Comparison of ENCODE assay signal across 8 cellular contexts in genomic region chrX:48574270-48575266, GRCh38. TPM values are rescaled to one million over a fixed set of nuclear protein-coding genes. Genes with fewer than 3 reads are reported as not detected.
DNase-seq lines count a peak whose midpoint lies in the region; ATAC-seq and TF ChIP-seq lines count a peak whose summit lies in the region.

Gene RBM3 (plus strand): TSS chrX:48574484. CDS start chrX:48575181, 697 bp downstream.

- peaks cover 17% of the 10 kb centered on the region for H3K4me1 ChIP-seq in CD4-positive, alpha-beta memory T cell (ENCODE audit: insufficient read depth, low read length)
- H3K4me1 ChIP-seq in liver (ENCODE audit: control insufficient read depth in 4 of 4, insufficient read depth in 4 of 4, low read length in 3 of 4) = peaks cover 2 to 14% (median 5%) of the 10 kb centered on the region in 4 donors

- peaks cover 7 to 31% (median 18%) of the 10 kb centered on the region in 4 donors for H3K4me1 Mint-ChIP-seq in CD4-positive, alpha-beta memory T cell

- POLR2A ChIA-PET in CD4-positive, alpha-beta memory T cell (lab: Charles Lee; ENCODE audit: partially characterized antibody) = interaction anchor here (0.9 to 2.9 kb wide), 30 partner anchors 9 to 1357 kb away, joined by 3 to 49 read pairs (median 5); partner anchors contain the start of genes EBP, ELK1, FTSJ1 and HDAC6

- H3K36me3 Mint-ChIP-seq in CD4-positive, alpha-beta memory T cell = peaks cover 12 to 44% of the 10 kb centered on the region in 2 donors

- H3K4me3 Mint-ChIP-seq in CD4-positive, alpha-beta memory T cell = peak within 1 kb of the TSS; percentile 89 to 99 (median 97)

- CTCF ChIA-PET in CD4-positive, alpha-beta memory T cell (lab: Charles Lee; ENCODE audit: partially characterized antibody) = interaction anchor here (1.7 kb wide), 1 partner anchor 35 kb away, joined by 9 read pairs; the partner anchor contains the start of gene TBC1D25

- H3K27me3 Mint-ChIP-seq in CD4-positive, alpha-beta memory T cell = no peaks in the 10 kb centered on the region

- H3K27ac ChIP-seq in CD4-positive, alpha-beta memory T cell (ENCODE audit: low read depth, low read length) = peak within 1 kb of the TSS; percentile 96
- peak within 1 kb of the TSS; percentile 99 for H3K27ac ChIP-seq in liver (ENCODE audit: low read depth in 1 of 2, low read length in 2 of 2)

- peaks cover 35% of the 10 kb centered on the region for H3K36me3 ChIP-seq in CD4-positive, alpha-beta memory T cell (ENCODE audit: insufficient read depth, low read length)
- H3K36me3 ChIP-seq in liver (ENCODE audit: control insufficient read depth in 4 of 4, insufficient read depth in 3 of 4, low read depth in 1 of 4, low read length in 3 of 4) = peaks cover 5 to 31% (median 22%) of the 10 kb centered on the region in 4 donors

- peak within 1 kb of the TSS; percentile 42 to 81 for H3K4me3 ChIP-seq in CD4-positive, alpha-beta memory T cell (ENCODE audit: low read length in 2 of 2)
- H3K4me3 ChIP-seq in liver (ENCODE audit: low read depth in 1 of 3, low read length in 3 of 3) = peak within 1 kb of the TSS; percentile 52 to 95 (median 85)

- intact Hi-C loops in CD4-positive, alpha-beta memory T cell (cut with micrococcal nuclease) = loop anchor here (1.0 kb wide), 5 partner anchors 23 to 491 kb away; partner anchors contain the start of genes FTSJ1, TBC1D25 and WDR13

- WGBS in liver = under 1% methylated on average over 71 of the region's 71 CpGs

- no peaks in the 10 kb centered on the region for H3K9me3 ChIP-seq in CD4-positive, alpha-beta memory T cell (ENCODE audit: control insufficient read depth in 1 of 2, low read length in 2 of 2)
- H3K9me3 ChIP-seq in liver (ENCODE audit: control insufficient read depth in 4 of 4, low read length in 3 of 4) = no peaks in the 10 kb centered on the region

- TF ChIP-seq RAD21 in liver (IDR thresholded peaks at IDR 0.05) = peak; percentile 15 to 29

- peak within 1 kb of the TSS; percentile 69 to 95 for H3K9ac ChIP-seq in liver (ENCODE audit: low read depth in 1 of 2, low read length in 2 of 2)

- peak; percentile 30 for TF ChIP-seq CTCF in liver (IDR thresholded peaks at IDR 0.05; ENCODE audit: low read depth, low read length, missing input control)

- no peaks in the 10 kb centered on the region for H3K27me3 ChIP-seq in CD4-positive, alpha-beta memory T cell (ENCODE audit: insufficient read depth, low read length)
- H3K27me3 ChIP-seq in liver (ENCODE audit: control insufficient read depth in 4 of 4, insufficient read depth in 4 of 4, low read length in 3 of 4) = no peaks in the 10 kb centered on the region

- DNase-seq in CD4-positive, alpha-beta memory T cell = peak; percentile 90 to 97 (median 95)
- peak; percentile 97 for DNase-seq in NCI-H82 (lab: John Stamatoyannopoulos, UW)
- DNase-seq in activated CD4-positive, alpha-beta T cell treated with anti-CD3 and anti-CD28 coated beads, Interleukin-2, amount 50 U/mL, for 48 hours = peak; percentile 87 to 89
- DNase-seq in dermis blood vessel endothelial cell = peak; percentile 92
- peak; percentile 88 for DNase-seq in stimulated activated CD4-positive, alpha-beta T cell treated with anti-CD3 and anti-CD28 coated beads, Interleukin-4, amount 100 ng/mL, for 1 hour

- H3K27ac Mint-ChIP-seq in CD4-positive, alpha-beta memory T cell = peak within 1 kb of the TSS; percentile 97 to 100 (median 98)

- ATAC-seq in GM19397 (IDR thresholded peaks at IDR 0.05; ENCODE audit: unreplicated experiment) (peak; percentile 88), HG03571 (IDR thresholded peaks at IDR 0.05; ENCODE audit: unreplicated experiment) (peak; percentile 72)

- H3K9me3 Mint-ChIP-seq in CD4-positive, alpha-beta memory T cell = peaks cover 0 to 6% (median 0%) of the 10 kb centered on the region in 8 donors

TF ChIP-seq in liver, 16 proteins besides CTCF, POLR2A, EP300 and RAD21:
- TF ChIP-seq HNF4G (IDR thresholded peaks at IDR 0.05) = no peak
- TF ChIP-seq ATF3 (IDR thresholded peaks at IDR 0.05) = no peak
- TF ChIP-seq MAX (IDR thresholded peaks at IDR 0.05) = peak; percentile 77
- peak; percentile 70 for TF ChIP-seq TAF1 (conservative IDR thresholded peaks at IDR 0.05)
- no peak for TF ChIP-seq FOXA2 (IDR thresholded peaks at IDR 0.05)
- TF ChIP-seq REST (IDR thresholded peaks at IDR 0.05) = peak; percentile 61
- TF ChIP-seq GABPA (IDR thresholded peaks at IDR 0.05 in 1 of 2, conservative IDR thresholded peaks at IDR 0.05 in 1 of 2) = peak; percentile 68 to 90
- TF ChIP-seq EGR1 (IDR thresholded peaks at IDR 0.05; ENCODE audit: low read depth in 2 of 2) = peak; percentile 28 to 54
- TF ChIP-seq NR2F2 (IDR thresholded peaks at IDR 0.05) = peak; percentile 55
- TF ChIP-seq RXRA (IDR thresholded peaks at IDR 0.05) = peak in 1 of 2 donors; percentile 29
- no peak for TF ChIP-seq HNF4A (conservative IDR thresholded peaks at IDR 0.05)
- TF ChIP-seq ZBTB33 (IDR thresholded peaks at IDR 0.05) = no peak
- TF ChIP-seq JUND (IDR thresholded peaks at IDR 0.05) = no peak
- TF ChIP-seq SP1 (IDR thresholded peaks at IDR 0.05) = peak; percentile 69
- no peak for TF ChIP-seq FOXA1 (IDR thresholded peaks at IDR 0.05)
- peak; percentile 99 for TF ChIP-seq YY1 (IDR thresholded peaks at IDR 0.05)

RNA-seq across cellular contexts. Expression of gene RBM3, which starts in this region (rescaled TPM):
- total RNA-seq in CD4-positive, alpha-beta memory T cell = 100 to 1,000 TPM; 169 to 173 TPM
- 100 to 1,000 TPM; 247 to 282 TPM for polyA plus RNA-seq in CD4-positive, alpha-beta memory T cell
- total RNA-seq in dermis blood vessel endothelial cell (121 and 148 TPM in 2 replicates), liver (10 to 100 TPM; 81.0 to 87.3 TPM)
- polyA plus RNA-seq in liver = 10 to 100 TPM; 28.6 to 43.2 TPM

Comparison
In these comparisons a context has a peak if more than half of its experiments do, and no peak if none do; other contexts are left out.
1. Peak in every context shown above with its lines: DNase-seq, ATAC-seq, H3K4me3 ChIP-seq and H3K27ac ChIP-seq.
2. RNA of gene RBM3 (polyA plus RNA-seq): 247 to 282 TPM in CD4-positive, alpha-beta memory T cell; 28.6 to 43.2 TPM in liver; every median in the first group is over 4 times any median in the second.